Comparison of ENCODE assay signal across 22 cellular contexts in the genomic region with DNA sequence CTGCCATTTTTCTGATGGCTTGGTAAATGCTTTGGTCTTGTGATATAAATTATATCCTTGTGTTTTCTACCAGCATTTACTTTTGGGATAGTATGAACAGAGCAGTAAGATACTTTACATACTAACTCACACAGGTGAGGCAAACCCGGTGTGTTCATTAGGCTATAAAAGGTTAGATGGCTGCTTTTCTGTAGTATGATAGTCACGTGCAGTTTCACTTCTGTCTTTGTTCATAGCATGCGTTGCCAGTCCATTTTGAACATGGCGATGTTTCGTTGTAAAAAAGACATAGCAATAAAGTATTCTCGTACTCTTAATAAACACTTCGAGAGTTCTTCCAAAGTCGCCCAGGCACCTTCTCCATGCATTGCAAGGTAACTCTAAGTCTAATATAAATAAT.
"Had no signal": no experiment of that assay in that cellular context is flagged by ENCODE, and none has a peak within 500 bp of the region (broad histone marks: within the 10 kb centered on the region; RNA-seq: fewer than 3 reads in every experiment).

No MANE protein-coding gene starts in this region.

- H3K36me3 ChIP-seq: ovary had no signal

- H3K4me3 ChIP-seq: left ventricle myocardium inferior, lung, mucosa of descending colon, ovary, right atrium auricular region, right lobe of liver, smooth muscle cell, transverse colon, upper lobe of left lung, vagina had no signal

- ATAC-seq: mucosa of descending colon; naive thymus-derived CD4-positive, alpha-beta T cell; natural killer cell treated with Interleukin-12 subunit alpha and Interleukin-12 subunit beta and Interleukin-15 and Interleukin-18, amount 100 ng/mL, for 72 hours; right lobe of liver; stimulated activated memory B cell treated with anti-CD40 and anti-IgM and Interleukin-4, amounts not matched to agents 10 μg/mL and 1 μg/mL and 100 μg/mL, for 72 hours; stimulated activated naive CD8-positive, alpha-beta T cell treated with anti-CD3 and anti-CD28 coated beads, Interleukin-15, amount 100 ng/mL, for 72 hours had no signal

- DNase-seq: islet precursor cell; left ventricle myocardium inferior; midbrain; mucosa of descending colon; naive thymus-derived CD4-positive, alpha-beta T cell; ovary; right lobe of liver; stimulated activated CD4-positive, alpha-beta T cell treated with anti-CD3 and anti-CD28 coated beads, Interleukin-1b, Interleukin-23, amount 100 ng/mL, for 48 hours; stimulated activated CD4-positive, alpha-beta T cell treated with anti-CD3 and anti-CD28 coated beads, Interleukin-2, amount 100 ng/mL, for 48 hours; stimulated activated CD4-positive, alpha-beta T cell treated with anti-CD3 and anti-CD28 coated beads, Interleukin-4, amount 100 ng/mL, for 4 hours; stimulated activated CD8-positive, alpha-beta memory T cell treated with anti-CD3 and anti-CD28 coated beads, Interleukin-4, amount 100 ng/mL, for 48 hours; stimulated activated naive CD4-positive, alpha-beta T cell treated with Interleukin-2 at 50 U/mL for 16 hours; stimulated activated naive CD8-positive, alpha-beta T cell treated with anti-CD3 and anti-CD28 coated beads, Interleukin-15, amount 100 ng/mL, for 72 hours; substantia nigra; transverse colon had no signal

- H3K9me3 ChIP-seq: left ventricle myocardium inferior, mucosa of descending colon, ovary, right atrium auricular region, right lobe of liver, transverse colon, upper lobe of left lung, vagina had no signal

- H3K27me3 ChIP-seq: ovary, right atrium auricular region, right lobe of liver, transverse colon, upper lobe of left lung, vagina had no signal

- H3K27ac ChIP-seq: ovary, right lobe of liver, transverse colon, vagina had no signal

- H3K4me1 ChIP-seq: right lobe of liver, transverse colon, vagina had no signal

- H3K4me2 ChIP-seq: smooth muscle cell had no signal
